In genomic region chr1:163321311-163322305, GRCh38 we compare ENCODE assay signal across 8 cellular contexts. TPM values are rescaled to one million over a fixed set of nuclear protein-coding genes. Genes with fewer than 3 reads are reported as not detected.
A peak's percentile ranks its signal among the peaks of the same experiment; 100 is the strongest.
DNase-seq lines count a peak whose midpoint lies in the region; ATAC-seq and TF ChIP-seq lines count a peak whose summit lies in the region.

Gene NUF2, plus strand, starts transcription at chr1:163321954. Its CDS starts 4,098 bp downstream, at chr1:163326052.

- H3K9ac ChIP-seq in liver (ENCODE audit: low read depth in 1 of 2, low read length in 2 of 2): peak within 1 kb of the TSS; percentile 18 to 87

- under 1% methylated on average over 58 of the region's 58 CpGs for WGBS in liver

- peak; percentile 24 to 61 for TF ChIP-seq RAD21 in liver (IDR thresholded peaks at IDR 0.05)

- TF ChIP-seq CTCF in dorsolateral prefrontal cortex (IDR thresholded peaks at IDR 0.05 in 54 of 56, conservative IDR thresholded peaks at IDR 0.05 in 2 of 56; ENCODE audit: low read depth in 1 of 56, partially characterized antibody in 56 of 56) (peak in 48 of 56 donors; percentile 15 to 69 (median 41)), liver (IDR thresholded peaks at IDR 0.05; ENCODE audit: low read depth, low read length, missing input control) (no peak)

- H3K27me3 ChIP-seq in dorsolateral prefrontal cortex: no peaks in the 10 kb centered on the region
- no peaks in the 10 kb centered on the region for H3K27me3 ChIP-seq in liver (ENCODE audit: control insufficient read depth in 4 of 4, insufficient read depth in 4 of 4, low read length in 3 of 4)

- intact Hi-C loops in activated CD4-positive, alpha-beta memory T cell treated with anti-CD3 and anti-CD28 coated beads for 36 hours (cut with micrococcal nuclease): loop anchor here (2.0 to 5.0 kb wide), 2 partner anchors 761 to 824 kb away; partner anchors contain the start of genes UAP1 and UHMK1
- intact Hi-C loops in dorsolateral prefrontal cortex (cut with DNase I): loop anchor here in 1 of 2 donors (5.0 to 10.0 kb wide), 2 partner anchors 447 to 1554 kb away; partner anchors contain the start of gene ATF6

- peaks cover 21% of the 10 kb centered on the region for H3K4me1 Mint-ChIP-seq in activated CD4-positive, alpha-beta memory T cell treated with anti-CD3 and anti-CD28 coated beads for 36 hours (ENCODE audit: low read depth)

- H3K36me3 ChIP-seq in liver (ENCODE audit: control insufficient read depth in 4 of 4, insufficient read depth in 3 of 4, low read depth in 1 of 4, low read length in 3 of 4): peaks cover 2 to 16% (median 4%) of the 10 kb centered on the region in 4 donors

- no peaks in the 10 kb centered on the region for H3K27me3 Mint-ChIP-seq in activated CD4-positive, alpha-beta memory T cell treated with anti-CD3 and anti-CD28 coated beads for 36 hours

- H3K4me3 Mint-ChIP-seq in activated CD4-positive, alpha-beta memory T cell treated with anti-CD3 and anti-CD28 coated beads for 36 hours: peak within 1 kb of the TSS; percentile 92

- POLR2A ChIA-PET in activated CD4-positive, alpha-beta memory T cell treated with anti-CD3 and anti-CD28 coated beads for 36 hours (lab: Charles Lee): no interaction called here

- H3K9me3 ChIP-seq in liver (ENCODE audit: control insufficient read depth in 4 of 4, low read length in 3 of 4): no peaks in the 10 kb centered on the region

- H3K4me3 ChIP-seq in dorsolateral prefrontal cortex (peak within 1 kb of the TSS; percentile 46 to 97 (median 80)), liver (ENCODE audit: low read depth in 1 of 3, low read length in 3 of 3) (peak within 1 kb of the TSS; percentile 64 to 93 (median 83))

- peak within 1 kb of the TSS in 56 of 59 donors; percentile 1 to 87 (median 74) for H3K27ac ChIP-seq in dorsolateral prefrontal cortex
- H3K27ac ChIP-seq in liver (ENCODE audit: low read depth in 1 of 2, low read length in 2 of 2): peak within 1 kb of the TSS; percentile 11 to 23

- peaks cover 16% of the 10 kb centered on the region for H3K36me3 Mint-ChIP-seq in activated CD4-positive, alpha-beta memory T cell treated with anti-CD3 and anti-CD28 coated beads for 36 hours

- no peaks in the 10 kb centered on the region for H3K9me3 Mint-ChIP-seq in activated CD4-positive, alpha-beta memory T cell treated with anti-CD3 and anti-CD28 coated beads for 36 hours

- DNase-seq in CD1c-positive myeloid dendritic cell (ENCODE audit: extremely low spot score) (peak; percentile 98), NCI-H82 treated with DMSO at 0.1 percent for 48 hours (lab: John Stamatoyannopoulos, UW; ENCODE audit: unreplicated experiment) (peak; percentile 96), dorsolateral prefrontal cortex (peak; percentile 93 to 97 (median 96))
- peak; percentile 98 for DNase-seq in activated CD4-positive, alpha-beta memory T cell treated with anti-CD3 and anti-CD28 coated beads for 36 hours
- peak; percentile 97 for DNase-seq in stimulated activated CD4-positive, alpha-beta T cell treated with anti-CD3 and anti-CD28 coated beads, Interleukin-4, amount 100 ng/mL, for 24 hours

- peaks cover 2 to 17% (median 14%) of the 10 kb centered on the region in 4 donors for H3K4me1 ChIP-seq in liver (ENCODE audit: control insufficient read depth in 4 of 4, insufficient read depth in 4 of 4, low read length in 3 of 4)

- ATAC-seq in GM19438 (IDR thresholded peaks at IDR 0.05; ENCODE audit: low read depth, unreplicated experiment) (peak; percentile 91), HG03575 (IDR thresholded peaks at IDR 0.05; ENCODE audit: extremely low read depth, insufficient number of reproducible peaks, low FRiP score, unreplicated experiment) (peak; percentile 83)

- H3K27ac Mint-ChIP-seq in activated CD4-positive, alpha-beta memory T cell treated with anti-CD3 and anti-CD28 coated beads for 36 hours: peak within 1 kb of the TSS; percentile 98

- CTCF ChIA-PET in activated CD4-positive, alpha-beta memory T cell treated with anti-CD3 and anti-CD28 coated beads for 36 hours (lab: Charles Lee): interaction anchor here (2.1 kb wide), 1 partner anchor 468 kb away, joined by 8 read pairs; no protein-coding TSS in a partner anchor

TF ChIP-seq in liver, 16 proteins besides CTCF, POLR2A, EP300 and RAD21:
- TF ChIP-seq GABPA (IDR thresholded peaks at IDR 0.05 in 1 of 2, conservative IDR thresholded peaks at IDR 0.05 in 1 of 2): peak; percentile 98 to 99
- no peak for TF ChIP-seq HNF4G (IDR thresholded peaks at IDR 0.05)
- peak in 1 of 2 donors; percentile 54 for TF ChIP-seq JUND (IDR thresholded peaks at IDR 0.05)
- peak; percentile 63 to 72 for TF ChIP-seq RXRA (IDR thresholded peaks at IDR 0.05)
- peak in 1 of 2 donors; percentile 75 for TF ChIP-seq EGR1 (IDR thresholded peaks at IDR 0.05; ENCODE audit: low read depth in 2 of 2)
- peak; percentile 97 for TF ChIP-seq ZBTB33 (IDR thresholded peaks at IDR 0.05)
- peak; percentile 56 for TF ChIP-seq ATF3 (IDR thresholded peaks at IDR 0.05)
- TF ChIP-seq NR2F2 (IDR thresholded peaks at IDR 0.05): peak; percentile 64
- peak; percentile 31 to 46 for TF ChIP-seq HNF4A (conservative IDR thresholded peaks at IDR 0.05)
- peak; percentile 88 for TF ChIP-seq FOXA1 (IDR thresholded peaks at IDR 0.05)
- TF ChIP-seq TAF1 (conservative IDR thresholded peaks at IDR 0.05): peak; percentile 47
- TF ChIP-seq, protein P1, sequence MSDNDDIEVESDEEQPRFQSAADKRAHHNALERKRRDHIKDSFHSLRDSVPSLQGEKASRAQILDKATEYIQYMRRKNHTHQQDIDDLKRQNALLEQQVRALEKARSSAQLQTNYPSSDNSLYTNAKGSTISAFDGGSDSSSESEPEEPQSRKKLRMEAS (IDR thresholded peaks at IDR 0.05): peak; percentile 99
- TF ChIP-seq FOXA2 (IDR thresholded peaks at IDR 0.05): peak; percentile 43
- TF ChIP-seq YY1 (IDR thresholded peaks at IDR 0.05): peak; percentile 95
- TF ChIP-seq SP1 (IDR thresholded peaks at IDR 0.05): peak; percentile 85
- TF ChIP-seq, protein P2, sequence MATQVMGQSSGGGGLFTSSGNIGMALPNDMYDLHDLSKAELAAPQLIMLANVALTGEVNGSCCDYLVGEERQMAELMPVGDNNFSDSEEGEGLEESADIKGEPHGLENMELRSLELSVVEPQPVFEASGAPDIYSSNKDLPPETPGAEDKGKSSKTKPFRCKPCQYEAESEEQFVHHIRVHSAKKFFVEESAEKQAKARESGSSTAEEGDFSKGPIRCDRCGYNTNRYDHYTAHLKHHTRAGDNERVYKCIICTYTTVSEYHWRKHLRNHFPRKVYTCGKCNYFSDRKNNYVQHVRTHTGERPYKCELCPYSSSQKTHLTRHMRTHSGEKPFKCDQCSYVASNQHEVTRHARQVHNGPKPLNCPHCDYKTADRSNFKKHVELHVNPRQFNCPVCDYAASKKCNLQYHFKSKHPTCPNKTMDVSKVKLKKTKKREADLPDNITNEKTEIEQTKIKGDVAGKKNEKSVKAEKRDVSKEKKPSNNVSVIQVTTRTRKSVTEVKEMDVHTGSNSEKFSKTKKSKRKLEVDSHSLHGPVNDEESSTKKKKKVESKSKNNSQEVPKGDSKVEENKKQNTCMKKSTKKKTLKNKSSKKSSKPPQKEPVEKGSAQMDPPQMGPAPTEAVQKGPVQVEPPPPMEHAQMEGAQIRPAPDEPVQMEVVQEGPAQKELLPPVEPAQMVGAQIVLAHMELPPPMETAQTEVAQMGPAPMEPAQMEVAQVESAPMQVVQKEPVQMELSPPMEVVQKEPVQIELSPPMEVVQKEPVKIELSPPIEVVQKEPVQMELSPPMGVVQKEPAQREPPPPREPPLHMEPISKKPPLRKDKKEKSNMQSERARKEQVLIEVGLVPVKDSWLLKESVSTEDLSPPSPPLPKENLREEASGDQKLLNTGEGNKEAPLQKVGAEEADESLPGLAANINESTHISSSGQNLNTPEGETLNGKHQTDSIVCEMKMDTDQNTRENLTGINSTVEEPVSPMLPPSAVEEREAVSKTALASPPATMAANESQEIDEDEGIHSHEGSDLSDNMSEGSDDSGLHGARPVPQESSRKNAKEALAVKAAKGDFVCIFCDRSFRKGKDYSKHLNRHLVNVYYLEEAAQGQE (IDR thresholded peaks at IDR 0.05): peak; percentile 88

RNA-seq across cellular contexts. Expression of gene NUF2, which starts in this region (rescaled TPM):
- total RNA-seq in activated CD4-positive, alpha-beta memory T cell treated with anti-CD3 and anti-CD28 coated beads for 36 hours: 10 to 100 TPM; 66.3 to 67.4 TPM
- total RNA-seq in dorsolateral prefrontal cortex (1 to 10 TPM in 67 of 120 experiments, under 1 TPM in 42, not detected in 11; 0.23 to 8.2 (median 1.2) TPM), liver (10 to 100 TPM in 1 of 2 donors, not detected in 1; 31.6 TPM)
- polyA plus RNA-seq in liver: 1 to 10 TPM in 1 of 2 donors, under 1 TPM in 1; 0.80 to 1.0 TPM

Comparison
In these comparisons a context has a peak if more than half of its experiments do, and no peak if none do; other contexts are left out.
1. Peak in every context shown above with its lines: DNase-seq, ATAC-seq, H3K4me3 ChIP-seq and H3K27ac ChIP-seq.